ENCODE assay signal across 8 cellular contexts in genomic region chr1:155086182-155086741, GRCh38. TPM values are rescaled to one million over a fixed set of nuclear protein-coding genes. Genes with fewer than 3 reads are reported as not detected.
DNase-seq lines count a peak whose midpoint lies in the region; ATAC-seq lines count a peak whose summit lies in the region.

No MANE protein-coding gene starts in this region.

- H3K18ac ChIP-seq in mesendoderm (ENCODE audit: low read length) = no peak overlapping the region

- H3K4me3 ChIP-seq in mesendoderm (ENCODE audit: low read length) = no peak overlapping the region

- WGBS in mesendoderm (ENCODE audit: extremely low coverage, insufficient coverage, low lambda C conversion rate) = no CpG with 5 or more reads among the region's 21 CpGs

- peak overlapping the region; percentile 36 for H3K4me2 ChIP-seq in mesendoderm (ENCODE audit: low read length)

- no peaks in the 10 kb centered on the region for H3K79me2 ChIP-seq in mesendoderm (ENCODE audit: control insufficient read depth, insufficient read depth, low read length)

- H3K23ac ChIP-seq in mesendoderm (ENCODE audit: low read length) = no peak overlapping the region

- H3K27me3 ChIP-seq in mesendoderm (ENCODE audit: insufficient read depth, low read length, poor library complexity) = peaks cover 25% of the 10 kb centered on the region

- peak; percentile 53 to 65 for DNase-seq in SHP77 (lab: John Stamatoyannopoulos, UW)
- DNase-seq in SHP77 treated with DMSO at 0.1 percent for 48 hours (lab: John Stamatoyannopoulos, UW) = no peak
- DNase-seq in NCI-H226 = peak; percentile 43
- peak; percentile 68 to 76 for DNase-seq in activated CD4-positive, alpha-beta T cell treated with anti-CD3 and anti-CD28 coated beads, Interleukin-2, amount 50 U/mL, for 4 hours
- DNase-seq in dermis blood vessel endothelial cell = peak; percentile 77
- peak; percentile 75 for DNase-seq in mesendoderm
- peak; percentile 94 for DNase-seq in stimulated activated CD8-positive, alpha-beta memory T cell treated with anti-CD3 and anti-CD28 coated beads, Interleukin-4, amount 100 ng/mL, for 48 hours

- H2BK15ac ChIP-seq in mesendoderm (replicated peaks; ENCODE audit: low read depth) = no peak overlapping the region

- no peak overlapping the region for H2BK120ac ChIP-seq in mesendoderm (ENCODE audit: low read depth, low read length)

- no peak overlapping the region for H2AK5ac ChIP-seq in mesendoderm (ENCODE audit: low read length)

- H3K4ac ChIP-seq in mesendoderm (ENCODE audit: low read depth, low read length) = no peak overlapping the region

- no peak overlapping the region for H4K5ac ChIP-seq in mesendoderm (ENCODE audit: low read length)

- no peak overlapping the region for H4K8ac ChIP-seq in mesendoderm (ENCODE audit: low read depth, low read length)

- no peak overlapping the region for H2BK5ac ChIP-seq in mesendoderm (ENCODE audit: low read length)

- H3K4me1 ChIP-seq in mesendoderm (ENCODE audit: control insufficient read depth, low read depth, low read length) = no peaks in the 10 kb centered on the region

- no peaks in the 10 kb centered on the region for H3K79me1 ChIP-seq in mesendoderm (ENCODE audit: low read length)

- no peak overlapping the region for H3K56ac ChIP-seq in mesendoderm (ENCODE audit: low read length)

- peak overlapping the region; percentile 45 for H3K9ac ChIP-seq in mesendoderm (ENCODE audit: low read length)

- no peak for ATAC-seq in HG02588 (IDR thresholded peaks at IDR 0.05; ENCODE audit: unreplicated experiment)

- no peak overlapping the region for H3K27ac ChIP-seq in mesendoderm (ENCODE audit: low read depth, low read length)

- H3K36me3 ChIP-seq in mesendoderm (ENCODE audit: control insufficient read depth, insufficient read depth, low read length) = no peaks in the 10 kb centered on the region

RNA-seq across cellular contexts. Expression of gene EFNA3, which starts 7.6 kb away (rescaled TPM):
- total RNA-seq in dermis blood vessel endothelial cell = 1.9 and 2.2 TPM in 2 replicates
- polyA plus RNA-seq in mesendoderm (2013, experiment 1 of 2) = 11.2 TPM
- polyA plus RNA-seq in mesendoderm (2013, experiment 2 of 2) = 10.3 TPM

RNA-seq across cellular contexts. Expression of gene EFNA4, which starts 22.7 kb away (rescaled TPM):
- 9.5 and 15.7 TPM in 2 replicates for total RNA-seq in dermis blood vessel endothelial cell
- polyA plus RNA-seq in mesendoderm (2013, experiment 1 of 2) = 16.0 TPM
- polyA plus RNA-seq in mesendoderm (2013, experiment 2 of 2) = 14.9 TPM

RNA-seq across cellular contexts. Expression of gene ADAM15, which starts 35.1 kb away (rescaled TPM):
- 289 and 307 TPM in 2 replicates for total RNA-seq in dermis blood vessel endothelial cell
- polyA plus RNA-seq in mesendoderm (2013, experiment 1 of 2) = 12.2 TPM
- 12.2 TPM for polyA plus RNA-seq in mesendoderm (2013, experiment 2 of 2)

RNA-seq across cellular contexts. Expression of gene EFNA1, which starts 41.4 kb away (rescaled TPM):
- 119 and 138 TPM in 2 replicates for total RNA-seq in dermis blood vessel endothelial cell
- polyA plus RNA-seq in mesendoderm (2013, experiment 1 of 2) = 2.2 TPM
- polyA plus RNA-seq in mesendoderm (2013, experiment 2 of 2) = 1.9 TPM

RNA-seq across cellular contexts. Expression of gene SLC50A1, which starts 49.4 kb away (rescaled TPM):
- 26.2 and 27.1 TPM in 2 replicates for total RNA-seq in dermis blood vessel endothelial cell
- polyA plus RNA-seq in mesendoderm (2013, experiment 1 of 2) = 23.4 TPM
- polyA plus RNA-seq in mesendoderm (2013, experiment 2 of 2) = 22.4 TPM
